9 cellular contexts compared by ENCODE assay signal in the genomic region with DNA sequence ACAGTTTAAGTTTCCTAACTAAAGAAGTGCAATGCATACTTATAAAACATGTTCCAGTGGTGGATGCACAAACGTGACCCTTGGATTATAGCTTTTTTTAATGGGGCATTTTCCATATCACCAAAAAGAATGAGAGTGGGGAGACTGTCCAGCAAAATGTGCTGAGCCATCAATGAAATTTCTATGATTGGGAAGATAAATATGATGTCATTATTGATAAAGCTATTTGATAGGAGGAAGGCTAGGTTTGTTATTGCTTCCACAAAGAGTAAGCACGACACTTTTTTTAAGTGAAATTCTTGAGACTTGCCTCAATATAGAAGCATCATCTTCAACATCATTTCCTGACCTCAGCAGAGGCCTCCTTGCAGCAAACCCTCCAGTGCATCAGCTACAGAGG.
"Had no signal": no experiment of that assay in that cellular context is flagged by ENCODE, and none has a peak within 500 bp of the region (broad histone marks: within the 10 kb centered on the region; RNA-seq: fewer than 3 reads in every experiment).

No MANE protein-coding gene starts in this region.

- H3K27ac ChIP-seq: HL-60, KMS-11 had no signal

- H3K4me3 ChIP-seq: K562 had no signal

- FAIRE-seq: HTR-8/SVneo, K562 had no signal

- H3K4me1 Mint-ChIP-seq: IgD-negative memory B cell had no signal

- H3K9ac ChIP-seq: KMS-11 had no signal

- H3K4me2 ChIP-seq: KMS-11 had no signal

- ATAC-seq: K562 had no signal

- H3K27ac Mint-ChIP-seq: IgD-negative memory B cell had no signal

- H3K4me3 Mint-ChIP-seq: IgD-negative memory B cell had no signal

- DNase-seq: IMR-90, Karpas-422, KBM-7, KG1 had no signal

- H3K27me3 Mint-ChIP-seq: IgD-negative memory B cell had no signal
